In the genomic region with DNA sequence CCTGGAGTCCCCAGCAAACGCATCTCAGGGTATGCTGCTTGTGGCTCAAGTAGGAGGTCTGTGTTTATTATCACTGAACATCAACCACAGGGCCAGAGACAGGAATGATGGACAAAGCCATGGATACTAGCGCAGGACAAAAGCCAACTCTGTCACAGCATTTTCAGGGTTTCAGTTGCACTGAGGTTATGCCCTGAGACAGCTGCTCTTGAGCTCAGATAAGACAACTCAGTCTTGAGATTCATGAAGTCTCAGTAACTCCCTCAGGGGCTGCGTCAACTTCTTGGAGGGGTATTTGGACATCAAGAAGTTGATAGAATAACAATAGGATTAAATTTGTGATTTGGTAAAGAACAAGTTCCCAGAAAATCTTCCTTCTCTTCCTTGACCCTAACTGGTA, we compare ENCODE assay signal across 13 cellular contexts.
"Had no signal": no experiment of that assay in that cellular context is flagged by ENCODE, and none has a peak within 500 bp of the region (broad histone marks: within the 10 kb centered on the region; RNA-seq: fewer than 3 reads in every experiment).

No MANE protein-coding gene starts in this region.

- H3K4me1 Mint-ChIP-seq: activated T-helper 17 cell treated with anti-CD3 and anti-CD28 coated beads, Interleukin-2, amount 50 U/mL, for 72 hours; immature natural killer cell had no signal

- ATAC-seq: activated T-helper 17 cell treated with anti-CD3 and anti-CD28 coated beads, Interleukin-2, amount 50 U/mL, for 72 hours; stimulated activated naive CD8-positive, alpha-beta T cell treated with anti-CD3 and anti-CD28 coated beads, Interleukin-15, Interleukin-2, amounts not matched to agents 100 U/mL and 50 U/mL, for 24 hours had no signal

- H3K9me3 Mint-ChIP-seq: activated naive CD4-positive, alpha-beta T cell treated with anti-CD3 and anti-CD28 coated beads for 36 hours; activated T-helper 17 cell treated with anti-CD3 and anti-CD28 coated beads, Interleukin-2, amount 50 U/mL, for 72 hours had no signal

- H3K9me3 ChIP-seq: testis had no signal

- H3K4me3 Mint-ChIP-seq: activated naive CD4-positive, alpha-beta T cell treated with anti-CD3 and anti-CD28 coated beads for 36 hours; activated T-helper 17 cell treated with anti-CD3 and anti-CD28 coated beads, Interleukin-2, amount 50 U/mL, for 72 hours; immature natural killer cell had no signal

- DNase-seq: activated CD4-positive, alpha-beta T cell treated with anti-CD3 and anti-CD28 coated beads, Interleukin-2, amount 50 U/mL, for 1 hour; activated CD4-positive, CD25-positive, alpha-beta regulatory T cell; activated naive CD4-positive, alpha-beta T cell treated with anti-CD3 and anti-CD28 coated beads for 36 hours; activated T-cell treated with anti-CD3 and anti-CD28 coated beads for 4 hours; central memory CD4-positive, alpha-beta T cell; cortex of kidney; immature natural killer cell; mesenchymal stem cell; stimulated activated CD4-positive, alpha-beta T cell treated with anti-CD3 and anti-CD28 coated beads, Interleukin-4, amount 100 ng/mL, for 1 hour; stimulated activated CD8-positive, alpha-beta memory T cell treated with anti-CD3 and anti-CD28 coated beads, Interleukin-4, amount 100 ng/mL, for 48 hours; stimulated activated naive CD8-positive, alpha-beta T cell treated with anti-CD3 and anti-CD28 coated beads, Interleukin-15, Interleukin-2, amounts not matched to agents 100 U/mL and 50 U/mL, for 24 hours; testis had no signal

- H3K4me3 ChIP-seq: testis had no signal

- H3K36me3 Mint-ChIP-seq: immature natural killer cell had no signal

- H3K27ac Mint-ChIP-seq: activated naive CD4-positive, alpha-beta T cell treated with anti-CD3 and anti-CD28 coated beads for 36 hours; activated T-helper 17 cell treated with anti-CD3 and anti-CD28 coated beads, Interleukin-2, amount 50 U/mL, for 72 hours; immature natural killer cell had no signal

- H3K27me3 ChIP-seq: testis had no signal
